ENCODE assay signal across 8 cellular contexts in genomic region chrX:153818571-153819397, GRCh38. TPM values are rescaled to one million over a fixed set of nuclear protein-coding genes. Genes with fewer than 3 reads are reported as not detected.
DNase-seq lines count a peak whose midpoint lies in the region; TF ChIP-seq lines count a peak whose summit lies in the region.

No MANE protein-coding gene starts in this region.

- CTCF ChIA-PET in SK-N-SH (lab: Yijun Ruan, JAX), result interaction anchor here (0.9 to 1.8 kb wide), 5 partner anchors 14 to 130 kb away, joined by 3 to 5 read pairs (median 3); no protein-coding TSS in a partner anchor

- POLR2A ChIA-PET in SK-N-SH (lab: Yijun Ruan, JAX), result interaction anchor here (0.7 to 2.7 kb wide), 6 partner anchors 9 to 103 kb away, joined by 3 to 9 read pairs (median 4); partner anchors contain the start of genes IDH3G and SSR4

- no peaks in the 10 kb centered on the region for H3K36me3 ChIP-seq in SK-N-SH (replicated peaks in 1 of 2; ENCODE audit: control insufficient read depth in 1 of 2, insufficient read depth in 2 of 2, low read length in 1 of 2)

- H2AFZ ChIP-seq in SK-N-SH (ENCODE audit: low read depth), result peak overlapping the region; percentile 59; the same call in 1 of the 2 replicates

- H3K27me3 ChIP-seq in SK-N-SH (ENCODE audit: insufficient read depth), result peaks cover 22% of the 10 kb centered on the region

- TF ChIP-seq CTCF in SK-N-SH (IDR thresholded peaks at IDR 0.05) (no peak), astrocyte of the cerebellum (IDR thresholded peaks at IDR 0.05; ENCODE audit: low read depth, low read length, missing control alignments) (no peak)

- WGBS in SK-N-SH (ENCODE audit: low lambda C conversion rate), result 22% methylated on average over 20 of the region's 68 CpGs

- DNase-seq in NCI-H2107 (lab: John Stamatoyannopoulos, UW) (peak; percentile 52), NCI-H2107 treated with DMSO at 0.1 percent for 48 hours (lab: John Stamatoyannopoulos, UW; ENCODE audit: unreplicated experiment) (no peak), SK-N-SH (peak; percentile 90), astrocyte of the cerebellum (ENCODE audit: low read depth) (no peak), iPS-NIHi7 (ENCODE audit: extremely low spot score) (peak; percentile 75), hippocampal formation (lab: John Stamatoyannopoulos, UW) (no peak), foreskin melanocyte (no peak)
- DNase-seq in stimulated activated CD4-positive, alpha-beta T cell treated with anti-CD3 and anti-CD28 coated beads, Interleukin-2, amount 100 ng/mL, for 48 hours, result peak; percentile 23 to 50

- TF ChIP-seq EP300 in SK-N-SH (IDR thresholded peaks at IDR 0.05; ENCODE audit: borderline replicate concordance in 1 of 2, low read depth in 1 of 2, low read length in 1 of 2), result no peak

- H3K4me2 ChIP-seq in SK-N-SH, result peak overlapping the region; percentile 72

- H3K9me3 ChIP-seq in SK-N-SH, result no peaks in the 10 kb centered on the region

- H3K9ac ChIP-seq in SK-N-SH, result peak overlapping the region; percentile 39; the same call in 1 of the 2 replicates

- no peaks in the 10 kb centered on the region for H3K9me2 ChIP-seq in SK-N-SH

- H3K4me3 ChIP-seq in SK-N-SH (ENCODE audit: low read depth in 2 of 2, low read length in 1 of 2) (peak overlapping the region; percentile 32 to 37), astrocyte of the cerebellum (ENCODE audit: low read depth, low read length) (peak overlapping the region; percentile 27)

- H3K27ac ChIP-seq in SK-N-SH (ENCODE audit: low read depth in 2 of 2, low read length in 1 of 2), result peak overlapping the region in 1 of 2 experiments; percentile 81; a peak in 2 of 4 replicates

- no peaks in the 10 kb centered on the region for H4K20me1 ChIP-seq in SK-N-SH (ENCODE audit: insufficient read depth)

- H3F3A ChIP-seq in SK-N-SH (replicated peaks; ENCODE audit: insufficient read depth), result no peaks in the 10 kb centered on the region

- in situ Hi-C loops in astrocyte of the cerebellum (cut with HindIII; ENCODE audit: low sequenced_read_pairs), result no loop called here

- no peaks in the 10 kb centered on the region for H3K79me2 ChIP-seq in SK-N-SH (ENCODE audit: insufficient read depth)

- TF ChIP-seq RAD21 in SK-N-SH (IDR thresholded peaks at IDR 0.05; ENCODE audit: low read length), result no peak

- H3K4me1 ChIP-seq in SK-N-SH (ENCODE audit: control insufficient read depth in 1 of 2, insufficient read depth in 2 of 2, low read depth in 1 of 2, low read length in 1 of 2), result peaks cover 0 to 34% of the 10 kb centered on the region in 2 experiments; a peak in 1 of 4 replicates

TF ChIP-seq in SK-N-SH, 30 proteins besides CTCF, POLR2A, EP300 and RAD21:
- no peak for TF ChIP-seq TEAD4 (IDR thresholded peaks at IDR 0.05; ENCODE audit: borderline replicate concordance, insufficient read depth)
- no peak for TF ChIP-seq TCF12 (IDR thresholded peaks at IDR 0.05)
- no peak for TF ChIP-seq NRF1 (IDR thresholded peaks at IDR 0.05; ENCODE audit: low read depth, low read length)
- no peak for TF ChIP-seq JUND (IDR thresholded peaks at IDR 0.05)
- no peak for TF ChIP-seq ELF1 (IDR thresholded peaks at IDR 0.05)
- no peak for TF ChIP-seq USF1 (IDR thresholded peaks at IDR 0.05; ENCODE audit: borderline replicate concordance, low read depth)
- no peak for TF ChIP-seq GABPA (IDR thresholded peaks at IDR 0.05; ENCODE audit: low read depth)
- TF ChIP-seq RFX5 (IDR thresholded peaks at IDR 0.05; ENCODE audit: low read length), result no peak
- TF ChIP-seq USF2 (IDR thresholded peaks at IDR 0.05; ENCODE audit: borderline replicate concordance, low read depth, low read length), result no peak
- no peak for TF ChIP-seq PBX3 (IDR thresholded peaks at IDR 0.05)
- no peak for TF ChIP-seq CHD2 (IDR thresholded peaks at IDR 0.05; ENCODE audit: low read length, partially characterized antibody)
- no peak for TF ChIP-seq ZBTB33 (IDR thresholded peaks at IDR 0.05; ENCODE audit: borderline replicate concordance, low read depth)
- no peak for TF ChIP-seq RCOR1 (IDR thresholded peaks at IDR 0.05; ENCODE audit: low read length)
- TF ChIP-seq MAX (IDR thresholded peaks at IDR 0.05; ENCODE audit: low read depth), result no peak
- TF ChIP-seq RXRA (IDR thresholded peaks at IDR 0.05; ENCODE audit: borderline replicate concordance, low read depth), result no peak
TF ChIP-seq in SK-N-SH: peak in this region for 0.

RNA-seq across cellular contexts. Expression of gene PDZD4, which starts 11.6 kb away (rescaled TPM):
- 1.9 and 2.4 TPM in 2 replicates for polyA plus RNA-seq in SK-N-SH (2012; rRNA removed)
- 1.1 and 2.7 TPM in 2 replicates for polyA plus RNA-seq in SK-N-SH (2012; cell fraction: cytosol; rRNA removed)
- 8.9 and 16.9 TPM in 2 replicates for polyA plus RNA-seq in SK-N-SH (2012; cell fraction: nucleus; rRNA removed)

RNA-seq across cellular contexts. Expression of gene SSR4, which starts 24.3 kb away (rescaled TPM):
- polyA plus RNA-seq in SK-N-SH (2012; rRNA removed), result 326 and 367 TPM in 2 replicates
- 195 and 259 TPM in 2 replicates for polyA plus RNA-seq in SK-N-SH (2012; cell fraction: cytosol; rRNA removed)
- 162 and 171 TPM in 2 replicates for polyA plus RNA-seq in SK-N-SH (2012; cell fraction: nucleus; rRNA removed)

RNA-seq across cellular contexts. Expression of gene IDH3G, which starts 24.6 kb away (rescaled TPM):
- polyA plus RNA-seq in SK-N-SH (2012; rRNA removed), result 78.0 and 107 TPM in 2 replicates
- polyA plus RNA-seq in SK-N-SH (2012; cell fraction: cytosol; rRNA removed), result 38.1 and 53.3 TPM in 2 replicates
- polyA plus RNA-seq in SK-N-SH (2012; cell fraction: nucleus; rRNA removed), result 212 and 213 TPM in 2 replicates

RNA-seq across cellular contexts. Expression of gene SRPK3, which starts 37.9 kb away (rescaled TPM):
- polyA plus RNA-seq in SK-N-SH (2012; rRNA removed), result 0.50 and 0.74 TPM in 2 replicates
- polyA plus RNA-seq in SK-N-SH (2012; cell fraction: cytosol; rRNA removed), result 0.08 and 0.19 TPM in 2 replicates
- 0.80 and 1.5 TPM in 2 replicates for polyA plus RNA-seq in SK-N-SH (2012; cell fraction: nucleus; rRNA removed)

RNA-seq across cellular contexts. Expression of gene PLXNB3, which starts 54.7 kb away (rescaled TPM):
- polyA plus RNA-seq in SK-N-SH (2012; rRNA removed), result 13.8 and 15.5 TPM in 2 replicates
- polyA plus RNA-seq in SK-N-SH (2012; cell fraction: cytosol; rRNA removed), result 4.8 and 6.1 TPM in 2 replicates
- polyA plus RNA-seq in SK-N-SH (2012; cell fraction: nucleus; rRNA removed), result 102 and 172 TPM in 2 replicates

Comparison
In these comparisons a context has a peak if more than half of its experiments do, and no peak if none do; other contexts are left out.
1. DNase-seq: peak in NCI-H2107 (single experiment), SK-N-SH (single experiment), iPS-NIHi7 (single experiment) and stimulated activated CD4-positive, alpha-beta T cell treated with anti-CD3 and anti-CD28 coated beads, Interleukin-2, amount 100 ng/mL, for 48 hours (2 of 2); none in NCI-H2107 treated with DMSO at 0.1 percent for 48 hours (single experiment), astrocyte of the cerebellum (single experiment), hippocampal formation (0 of 2) and foreskin melanocyte (single experiment).